In genomic region chr6:18055098-18055497, GRCh38 we compare ENCODE assay signal across 20 cellular contexts.
DNase-seq lines count a peak whose midpoint lies in the region; ATAC-seq, FAIRE-seq and TF ChIP-seq lines count a peak whose summit lies in the region.
"Had no signal": no experiment of that assay in that cellular context is flagged by ENCODE, and none has a peak within 500 bp of the region (broad histone marks: within the 10 kb centered on the region; RNA-seq: fewer than 3 reads in every experiment).

No MANE protein-coding gene starts in this region.

- H3K79me2 ChIP-seq in HepG2 (ENCODE audit: insufficient read depth, low read length) (no peaks in the 10 kb centered on the region), GM12878 (ENCODE audit: control insufficient read depth, insufficient read depth, low read length) (no peaks in the 10 kb centered on the region)

- H4K20me1 ChIP-seq in HepG2 (ENCODE audit: insufficient read depth, low read length) (no peaks in the 10 kb centered on the region), GM12878 (ENCODE audit: control insufficient read depth, insufficient read depth) (no peaks in the 10 kb centered on the region)
- H4K20me1 ChIP-seq: BLaER1 treated with 17β-estradiol and CSF1 and Interleukin-3, amounts not matched to agents 10 nM and 100 nM had no signal

- H3K36me3 ChIP-seq in HepG2 (replicated peaks in 1 of 2; ENCODE audit: control insufficient read depth in 1 of 2, insufficient read depth in 2 of 2, low read length in 2 of 2) (no peaks in the 10 kb centered on the region), right lobe of liver (no peaks in the 10 kb centered on the region), GM12878 (ENCODE audit: control insufficient read depth in 2 of 2, insufficient read depth in 2 of 2, low read length in 1 of 2) (no peaks in the 10 kb centered on the region)
- H3K36me3 ChIP-seq: BLaER1 treated with 17β-estradiol and CSF1 and Interleukin-3, amounts not matched to agents 10 nM and 100 nM had no signal

- H3K27ac ChIP-seq in HepG2 (ENCODE audit: extremely low read length, insufficient read depth, low read length) = no peak overlapping the region
- H3K27ac ChIP-seq in right lobe of liver = no peak overlapping the region
- H3K27ac ChIP-seq in GM12878 (ENCODE audit: control insufficient read depth, insufficient read depth) = no peak overlapping the region
- H3K27ac ChIP-seq: 22Rv1; BLaER1 treated with 17β-estradiol and CSF1 and Interleukin-3, amounts not matched to agents 10 nM and 100 nM; C4-2B had no signal

- TF ChIP-seq CTCF in HepG2 (CRISPR knock-in tag; IDR thresholded peaks at IDR 0.05) (no peak), right lobe of liver (IDR thresholded peaks at IDR 0.05) (no peak), GM12878 (IDR thresholded peaks at IDR 0.05 in 2 of 3, conservative IDR thresholded peaks at IDR 0.05 in 1 of 3; ENCODE audit: control insufficient read depth in 2 of 3, extremely low read depth in 1 of 3, insufficient read depth in 1 of 3, low read depth in 3 of 3, low read length in 3 of 3) (no peak)

- BruUV-seq in HepG2 (replicated peaks; lab: Mats Ljungman, UMichigan) = no TSS peak
- BruUV-seq in GM12878 (replicated peaks; lab: Mats Ljungman, UMichigan) = no TSS peak

- ATAC-seq in HepG2 = no peak
- no peak for ATAC-seq in right lobe of liver
- ATAC-seq in GM12878 = peak; percentile 60
- ATAC-seq: A549; CD8-positive, alpha-beta T cell had no signal

- H3K9me3 ChIP-seq in HepG2 (ENCODE audit: low read length) (no peaks in the 10 kb centered on the region), right lobe of liver (no peaks in the 10 kb centered on the region), GM12878 (replicated peaks; ENCODE audit: control insufficient read depth, insufficient read depth, low read length) (no peaks in the 10 kb centered on the region)
- H3K9me3 ChIP-seq: A549; BLaER1 treated with 17β-estradiol and CSF1 and Interleukin-3, amounts not matched to agents 10 nM and 100 nM; Caco-2 had no signal

- no peak overlapping the region for H3K9ac ChIP-seq in HepG2 (ENCODE audit: insufficient read depth, low read depth, low read length)
- no peak overlapping the region for H3K9ac ChIP-seq in GM12878 (ENCODE audit: control insufficient read depth, insufficient read depth, low read length)
- H3K9ac ChIP-seq: BLaER1 treated with 17β-estradiol and CSF1 and Interleukin-3, amounts not matched to agents 10 nM and 100 nM had no signal

- H3K27me3 ChIP-seq in HepG2 (ENCODE audit: control insufficient read depth in 1 of 2, insufficient read depth in 2 of 2, low read length in 2 of 2) = no peaks in the 10 kb centered on the region; a peak in 2 of 5 replicates
- no peaks in the 10 kb centered on the region for H3K27me3 ChIP-seq in right lobe of liver
- H3K27me3 ChIP-seq in GM12878 (replicated peaks in 1 of 2; ENCODE audit: control insufficient read depth in 2 of 2, insufficient read depth in 2 of 2, low read length in 1 of 2) = no peaks in the 10 kb centered on the region
- H3K27me3 ChIP-seq: BLaER1 treated with 17β-estradiol and CSF1 and Interleukin-3, amounts not matched to agents 10 nM and 100 nM had no signal

- intact Hi-C loops in HepG2 (cut with micrococcal nuclease; ENCODE audit: unreplicated experiment) = no loop called here
- intact Hi-C loops in right lobe of liver (cut with DNase I) = no loop called here
- intact Hi-C loops in GM12878 (cut with micrococcal nuclease; ENCODE audit: unreplicated experiment) = no loop called here

- CTCF ChIA-PET in HepG2 (lab: Yijun Ruan, JAX; ENCODE audit: low intra/inter-chr PET ratio, low total read pairs) = no interaction called here
- CTCF ChIA-PET in GM12878 (lab: Yijun Ruan, JAX) = interaction anchor here (0.6 to 0.7 kb wide), 2 partner anchors 13 to 36 kb away, joined by 3 to 5 read pairs; no protein-coding TSS in a partner anchor

- no peak for DNase-seq in HepG2 (ENCODE audit: low spot score)
- no peak for DNase-seq in right lobe of liver
- peak; percentile 23 for DNase-seq in GM12878 (ENCODE audit: low read depth, low spot score)
- DNase-seq in NCI-H748 (lab: John Stamatoyannopoulos, UW; ENCODE audit: unreplicated experiment) = no peak
- DNase-seq in effector CD4-positive, alpha-beta T cell = no peak
- DNase-seq: AML-193; Caco-2; Calu3; CD4-positive, alpha-beta T cell; CD8-positive, alpha-beta T cell; DMS79 treated with DMSO at 0.1 percent for 48 hours; GF-D8 had no signal

- TF ChIP-seq POLR2A in HepG2 (IDR thresholded peaks at IDR 0.05; ENCODE audit: insufficient read depth in 1 of 2, low read depth in 2 of 2, low read length in 2 of 2) = no peak
- TF ChIP-seq POLR2A in right lobe of liver (IDR thresholded peaks at IDR 0.05) = no peak
- no peak for TF ChIP-seq POLR2A in GM12878 (IDR thresholded peaks at IDR 0.05; ENCODE audit: low read depth, low read length)

- H3K4me3 ChIP-seq in HepG2 (replicated peaks in 1 of 3; ENCODE audit: insufficient read depth in 1 of 3, low read depth in 2 of 3, low read length in 3 of 3) = no peak overlapping the region
- H3K4me3 ChIP-seq in right lobe of liver = no peak overlapping the region
- H3K4me3 ChIP-seq in GM12878 = no peak overlapping the region
- H3K4me3 ChIP-seq: A549; BLaER1 treated with 17β-estradiol and CSF1 and Interleukin-3, amounts not matched to agents 10 nM and 100 nM had no signal

- SMC1A ChIA-PET in GM12878 (lab: Charles Lee; ENCODE audit: uncharacterized antibody, unreplicated experiment) = no interaction called here

- TF ChIP-seq RAD21 in HepG2 (CRISPR knock-in tag; IDR thresholded peaks at IDR 0.05) (no peak), GM12878 (IDR thresholded peaks at IDR 0.05; ENCODE audit: insufficient read depth, low read depth, low read length) (no peak)

- in situ Hi-C loops in HepG2 (cut with HindIII; ENCODE audit: extremely low pct_ligation_motif_present, low pct_unique_long_range_greater_than_20kb) (no loop called here), GM12878 (cut with MboI) (no loop called here)

- RAD21 ChIA-PET in GM12878 (lab: Charles Lee; ENCODE audit: unreplicated experiment) = no interaction called here

- H2AFZ ChIP-seq in HepG2 (ENCODE audit: low read length) (no peak overlapping the region), GM12878 (ENCODE audit: control insufficient read depth, low read depth, low read length) (no peak overlapping the region)

- H3K4me2 ChIP-seq in HepG2 (ENCODE audit: low read depth, low read length) (no peak overlapping the region), GM12878 (ENCODE audit: control insufficient read depth, insufficient read depth) (no peak overlapping the region)
- H3K4me2 ChIP-seq: A549; BLaER1 treated with 17β-estradiol and CSF1 and Interleukin-3, amounts not matched to agents 10 nM and 100 nM had no signal

- no peak for TF ChIP-seq EP300 in HepG2 (IDR thresholded peaks at IDR 0.05; ENCODE audit: low read depth in 2 of 2, low read length in 2 of 2)
- no peak for TF ChIP-seq EP300 in HepG2 (CRISPR knock-in tag; IDR thresholded peaks at IDR 0.05; ENCODE audit: borderline replicate concordance)
- no peak for TF ChIP-seq EP300 in GM12878 (IDR thresholded peaks at IDR 0.05; ENCODE audit: borderline replicate concordance in 1 of 2, control insufficient read depth in 1 of 2, low read depth in 2 of 2, low read length in 2 of 2)

- H3K4me1 ChIP-seq in HepG2 (ENCODE audit: insufficient read depth, low read length) (peaks cover 58% of the 10 kb centered on the region), right lobe of liver (peaks cover 0 to 27% (median 10%) of the 10 kb centered on the region in 4 donors), GM12878 (ENCODE audit: control insufficient read depth, insufficient read depth, low read length) (no peaks in the 10 kb centered on the region)

- FAIRE-seq in HepG2 (lab: Jason Lieb, UNC) (no peak), GM12878 (lab: Jason Lieb, UNC) (no peak)
- FAIRE-seq: A549, D721Med, G401.6, GM12892, GM18507 had no signal

- POLR2A ChIA-PET in HepG2 (lab: Yijun Ruan, JAX) (no interaction called here), GM12878 (lab: Charles Lee) (no interaction called here)

TF ChIP-seq in HepG2, 621 proteins besides CTCF, POLR2A, EP300 and RAD21:
- 0 out of 2 replicates have a peak, but pooled peaks have one; percentile 20 for TF ChIP-seq ZNF629 (CRISPR knock-in tag; conservative IDR thresholded peaks at IDR 0.05)
- TF ChIP-seq ZNF331 (CRISPR knock-in tag; IDR thresholded peaks at IDR 0.05) = no peak
- no peak for TF ChIP-seq SNRNP70 (IDR thresholded peaks at IDR 0.05; ENCODE audit: low read depth, low read length)

TF ChIP-seq in GM12878, 131 proteins besides CTCF, POLR2A, EP300 and RAD21 (continues in another document):
- TF ChIP-seq LARP7 (IDR thresholded peaks at IDR 0.05) = no peak
- TF ChIP-seq KDM1A (IDR thresholded peaks at IDR 0.05; ENCODE audit: borderline replicate concordance) = no peak
- TF ChIP-seq SREBF2 (IDR thresholded peaks at IDR 0.05; ENCODE audit: low read length) = no peak
- TF ChIP-seq BCLAF1 (IDR thresholded peaks at IDR 0.05) = no peak
- no peak for TF ChIP-seq PBX3 (IDR thresholded peaks at IDR 0.05; ENCODE audit: insufficient replicate concordance, low read depth, low read length)

Comparison
In these comparisons a context has a peak if more than half of its experiments do, and no peak if none do; other contexts are left out.
1. Of the 75 proteins assayed by ChIP-seq in both HepG2 and GM12878: peak only in HepG2: none; only in GM12878: ATF7; in both: none; in neither: 74.